Comparison of ENCODE assay signal across 9 cellular contexts in genomic region chr2:47056875-47057731, GRCh38.
DNase-seq lines count a peak whose midpoint lies in the region; ATAC-seq and TF ChIP-seq lines count a peak whose summit lies in the region.
"Had no signal": no experiment of that assay in that cellular context is flagged by ENCODE, and none has a peak within 500 bp of the region (broad histone marks: within the 10 kb centered on the region; RNA-seq: fewer than 3 reads in every experiment).

No MANE protein-coding gene starts in this region.

- H3K27ac Mint-ChIP-seq in Caco-2 (ENCODE audit: unreplicated experiment), result peak overlapping the region; percentile 71
- H3K27ac Mint-ChIP-seq in chondrocyte (ENCODE audit: unreplicated experiment), result peak overlapping the region; percentile 88
- peak overlapping the region in 1 of 2 donors; percentile 16 for H3K27ac Mint-ChIP-seq in natural killer cell treated with Interleukin-12 subunit alpha and Interleukin-12 subunit beta and Interleukin-15 and Interleukin-18, amount 100 ng/mL, for 72 hours

- peak overlapping the region; percentile 90 for H3K27ac ChIP-seq in IMR-90 (ENCODE audit: insufficient read depth, low read length)

- peak overlapping the region; percentile 99 for H3K14ac ChIP-seq in IMR-90 (replicated peaks; ENCODE audit: low read depth, low read length)

- 72% methylated on average over 4 of the region's 16 CpGs; no CpG with 5 or more reads in 1 of the 2 experiments for WGBS in IMR-90 (ENCODE audit: extremely low coverage in 2 of 2, insufficient read length in 1 of 2), 2 experiments

- H3K9me3 ChIP-seq in Caco-2 (no peaks in the 10 kb centered on the region), IMR-90 (ENCODE audit: control insufficient read depth, insufficient read depth, low read length) (no peaks in the 10 kb centered on the region)

- H2BK120ac ChIP-seq in IMR-90 (ENCODE audit: low read depth, low read length), result peak overlapping the region; percentile 98

- peak overlapping the region; percentile 80 for H2AFZ ChIP-seq in IMR-90 (replicated peaks; ENCODE audit: low read length, poor library complexity)

- H4K91ac ChIP-seq in IMR-90 (ENCODE audit: insufficient read depth, low read depth, low read length), result peak overlapping the region; percentile 98

- H3K4me2 ChIP-seq in IMR-90 (ENCODE audit: low read depth, low read length), result no peak overlapping the region

- H3K27me3 ChIP-seq in Caco-2 (replicated peaks; ENCODE audit: control insufficient read depth, insufficient read depth, low read length) (no peaks in the 10 kb centered on the region), IMR-90 (ENCODE audit: control insufficient read depth, insufficient read depth, low read length) (no peaks in the 10 kb centered on the region)

- H3K36me3 ChIP-seq in Caco-2 (ENCODE audit: control insufficient read depth, insufficient read depth, low read length), result no peaks in the 10 kb centered on the region
- peaks cover 27% of the 10 kb centered on the region; the same call in 1 of the 2 replicates for H3K36me3 ChIP-seq in IMR-90 (ENCODE audit: control insufficient read depth, insufficient read depth, low read length)

- H2AK5ac ChIP-seq in IMR-90 (ENCODE audit: low read depth, low read length), result peak overlapping the region; percentile 98

- ATAC-seq in IMR-90 (ENCODE audit: low read depth), result peak; percentile 13
- ATAC-seq in natural killer cell treated with Interleukin-12 subunit alpha and Interleukin-12 subunit beta and Interleukin-15 and Interleukin-18, amount 100 ng/mL, for 72 hours, result peak; percentile 8 to 11
- ATAC-seq in omental fat pad (ENCODE audit: low FRiP score), result no peak
- ATAC-seq in HG02623 (IDR thresholded peaks at IDR 0.05; ENCODE audit: unreplicated experiment), result no peak

- CTCF ChIA-PET in Caco-2 (lab: Charles Lee), result interaction anchor here (0.6 kb wide), 1 partner anchor 278 kb away, joined by 3 read pairs; no protein-coding TSS in a partner anchor
- CTCF ChIA-PET in IMR-90 (lab: Yijun Ruan, JAX), result no interaction called here

- peak overlapping the region; percentile 67; the same call in 1 of the 2 replicates for H3K56ac ChIP-seq in IMR-90 (ENCODE audit: extremely low read depth, insufficient read depth, low read length)

- dilution Hi-C loops in IMR-90 (cut with HindIII; ENCODE audit: low sequenced_read_pairs, unreplicated experiment), result no loop called here

- H3K9me1 ChIP-seq in IMR-90 (ENCODE audit: insufficient read depth, low read length), result peaks cover 43% of the 10 kb centered on the region

- BruUV-seq in Caco-2 (replicated peaks; lab: Mats Ljungman, UMichigan), result no TSS peak
- BruUV-seq in IMR-90 (replicated peaks; lab: Mats Ljungman, UMichigan), result no TSS peak

- no peaks in the 10 kb centered on the region for H3K4me1 ChIP-seq in Caco-2
- peaks cover 37% of the 10 kb centered on the region for H3K4me1 ChIP-seq in IMR-90 (ENCODE audit: control insufficient read depth, insufficient read depth, low read length)

- peak overlapping the region; percentile 87 for H4K5ac ChIP-seq in IMR-90 (ENCODE audit: low read depth, low read length)

- POLR2A ChIA-PET in Caco-2 (lab: Charles Lee) (interaction anchor here (1.0 kb wide), 1 partner anchor 13 kb away, joined by 3 read pairs; no protein-coding TSS in a partner anchor), IMR-90 (lab: Charles Lee; ENCODE audit: unreplicated experiment) (interaction anchor here (2.9 kb wide), 1 partner anchor 13 kb away, joined by 6 read pairs; no protein-coding TSS in a partner anchor)

- H3K4me3 Mint-ChIP-seq in Caco-2 (ENCODE audit: unreplicated experiment) (no peak overlapping the region), chondrocyte (ENCODE audit: unreplicated experiment) (no peak overlapping the region)
- no peak overlapping the region for H3K4me3 Mint-ChIP-seq in natural killer cell treated with Interleukin-12 subunit alpha and Interleukin-12 subunit beta and Interleukin-15 and Interleukin-18, amount 100 ng/mL, for 72 hours
- H3K4me3 Mint-ChIP-seq: activated naive CD4-positive, alpha-beta T cell treated with anti-CD3 and anti-CD28 coated beads, Interleukin-2, amount 50 U/mL, for 24 hours had no signal

- peak overlapping the region; percentile 86 for H2BK5ac ChIP-seq in IMR-90 (ENCODE audit: low read depth, low read length, poor library complexity, severe bottlenecking)

- peaks cover 15 to 67% of the 10 kb centered on the region in 2 experiments; a peak in 3 of 4 replicates for H3K79me1 ChIP-seq in IMR-90 (ENCODE audit: low read depth in 1 of 2, low read length in 2 of 2)

- H4K20me1 ChIP-seq in IMR-90 (ENCODE audit: insufficient read depth, low read length), result no peaks in the 10 kb centered on the region

- DNase-seq in Caco-2, result no peak
- no peak for DNase-seq in IMR-90
- no peak for DNase-seq in chondrocyte (ENCODE audit: low spot score)
- DNase-seq in natural killer cell treated with Interleukin-12 subunit alpha and Interleukin-12 subunit beta and Interleukin-15 and Interleukin-18, amount 100 ng/mL, for 72 hours (ENCODE audit: low spot score), result no peak
- DNase-seq in central memory CD4-positive, alpha-beta T cell, result no peak
- no peak for DNase-seq in omental fat pad (ENCODE audit: low spot score)
- no peak for DNase-seq in DMS114 treated with DMSO at 0.1 percent for 48 hours (lab: John Stamatoyannopoulos, UW; ENCODE audit: unreplicated experiment)

- H3K4me3 ChIP-seq in Caco-2 (ENCODE audit: low read depth, low read length) (no peak overlapping the region), IMR-90 (ENCODE audit: insufficient read depth, low read depth, low read length) (no peak overlapping the region)

- peak overlapping the region; percentile 99 for H3K4ac ChIP-seq in IMR-90 (ENCODE audit: low read depth, low read length)

- no peak for TF ChIP-seq POLR2A in IMR-90 (IDR thresholded peaks at IDR 0.05; ENCODE audit: low read depth, low read length)

- H3K36me3 Mint-ChIP-seq in Caco-2 (ENCODE audit: insufficient read depth, unreplicated experiment) (peaks cover 63% of the 10 kb centered on the region), chondrocyte (ENCODE audit: low read depth) (peaks cover 10% of the 10 kb centered on the region)
- no peaks in the 10 kb centered on the region for H3K36me3 Mint-ChIP-seq in natural killer cell treated with Interleukin-12 subunit alpha and Interleukin-12 subunit beta and Interleukin-15 and Interleukin-18, amount 100 ng/mL, for 72 hours

- peak overlapping the region; percentile 51 to 95 for H4K8ac ChIP-seq in IMR-90 (ENCODE audit: low read depth in 2 of 2, low read length in 2 of 2)

- no peaks in the 10 kb centered on the region for H3K27me3 Mint-ChIP-seq in Caco-2 (ENCODE audit: insufficient read depth, unreplicated experiment)
- H3K27me3 Mint-ChIP-seq in chondrocyte (ENCODE audit: low read depth), result no peaks in the 10 kb centered on the region
- no peaks in the 10 kb centered on the region for H3K27me3 Mint-ChIP-seq in natural killer cell treated with Interleukin-12 subunit alpha and Interleukin-12 subunit beta and Interleukin-15 and Interleukin-18, amount 100 ng/mL, for 72 hours
- H3K27me3 Mint-ChIP-seq: activated naive CD4-positive, alpha-beta T cell treated with anti-CD3 and anti-CD28 coated beads, Interleukin-2, amount 50 U/mL, for 24 hours had no signal

- peak overlapping the region; percentile 26 for H3K9ac ChIP-seq in IMR-90 (ENCODE audit: low read depth, low read length)

- TF ChIP-seq CTCF in Caco-2 (IDR thresholded peaks at IDR 0.05; ENCODE audit: insufficient read depth in 1 of 2, low read depth in 1 of 2, low read length in 1 of 2, severe bottlenecking in 1 of 2, unreplicated experiment in 1 of 2) (no peak), IMR-90 (conservative IDR thresholded peaks at IDR 0.05; ENCODE audit: low read depth, low read length) (no peak), chondrocyte (IDR thresholded peaks at IDR 0.05) (no peak), omental fat pad (IDR thresholded peaks at IDR 0.05) (no peak)

- H3K9me3 Mint-ChIP-seq in Caco-2 (ENCODE audit: unreplicated experiment) (no peaks in the 10 kb centered on the region), chondrocyte (ENCODE audit: low read depth) (no peaks in the 10 kb centered on the region)
- no peaks in the 10 kb centered on the region for H3K9me3 Mint-ChIP-seq in natural killer cell treated with Interleukin-12 subunit alpha and Interleukin-12 subunit beta and Interleukin-15 and Interleukin-18, amount 100 ng/mL, for 72 hours
- H3K9me3 Mint-ChIP-seq: activated naive CD4-positive, alpha-beta T cell treated with anti-CD3 and anti-CD28 coated beads, Interleukin-2, amount 50 U/mL, for 24 hours had no signal

- peak overlapping the region; percentile 93 for H3K18ac ChIP-seq in IMR-90 (ENCODE audit: low read depth, low read length)

- H2BK15ac ChIP-seq in IMR-90 (ENCODE audit: low read depth, low read length), result peak overlapping the region; percentile 89; the same call in 2 of the 3 replicates

- H2AK9ac ChIP-seq in IMR-90 (replicated peaks; ENCODE audit: low read depth, low read length, poor library complexity), result peak overlapping the region; percentile 96

- H3K4me1 Mint-ChIP-seq in Caco-2 (ENCODE audit: low read depth, unreplicated experiment) (peaks cover 19% of the 10 kb centered on the region), chondrocyte (ENCODE audit: low read depth) (peaks cover 46% of the 10 kb centered on the region)
- peaks cover 8 to 15% of the 10 kb centered on the region in 2 donors for H3K4me1 Mint-ChIP-seq in natural killer cell treated with Interleukin-12 subunit alpha and Interleukin-12 subunit beta and Interleukin-15 and Interleukin-18, amount 100 ng/mL, for 72 hours (ENCODE audit: low read depth in 2 of 2)

- in situ Hi-C loops in IMR-90 (cut with MboI; ENCODE audit: low sequenced_read_pairs), result no loop called here

- H3K23ac ChIP-seq in IMR-90 (ENCODE audit: low read depth, low read length), result peak overlapping the region; percentile 99

- no peak for TF ChIP-seq RAD21 in IMR-90 (IDR thresholded peaks at IDR 0.05; ENCODE audit: low read length)

- intact Hi-C loops in Caco-2 (cut with micrococcal nuclease; ENCODE audit: unreplicated experiment) (no loop called here), IMR-90 (cut with micrococcal nuclease) (no loop called here)

- peak overlapping the region; percentile 95 for H2BK20ac ChIP-seq in IMR-90 (ENCODE audit: low read depth, low read length)

TF ChIP-seq in IMR-90, 13 proteins besides CTCF, POLR2A, EP300 and RAD21 (continues in another document):
- no peak for TF ChIP-seq MXI1 (IDR thresholded peaks at IDR 0.05; ENCODE audit: borderline replicate concordance, low read depth, low read length)
- TF ChIP-seq ELK1 (IDR thresholded peaks at IDR 0.05; ENCODE audit: borderline replicate concordance, low read depth, low read length), result no peak

Comparison
In these comparisons a context has a peak if more than half of its experiments do, and no peak if none do; other contexts are left out.
1. ATAC-seq: peak in IMR-90 (single experiment) and natural killer cell treated with Interleukin-12 subunit alpha and Interleukin-12 subunit beta and Interleukin-15 and Interleukin-18, amount 100 ng/mL, for 72 hours (2 of 2); none in omental fat pad (single experiment) and HG02623 (single experiment).